18 cellular contexts compared by ENCODE assay signal in genomic region chr15:93049914-93050534, GRCh38. TPM values are rescaled to one million over a fixed set of nuclear protein-coding genes. Genes with fewer than 3 reads are reported as not detected.
DNase-seq lines count a peak whose midpoint lies in the region; ATAC-seq and TF ChIP-seq lines count a peak whose summit lies in the region.
"Had no signal": no experiment of that assay in that cellular context is flagged by ENCODE, and none has a peak within 500 bp of the region (broad histone marks: within the 10 kb centered on the region; RNA-seq: fewer than 3 reads in every experiment).

No MANE protein-coding gene starts in this region.

- no peak for ATAC-seq in activated CD8-positive, alpha-beta T cell treated with anti-CD3 and anti-CD28 coated beads for 36 hours
- ATAC-seq: GM23338, heart right ventricle had no signal

- intact Hi-C loops in activated CD8-positive, alpha-beta T cell treated with anti-CD3 and anti-CD28 coated beads for 36 hours (cut with micrococcal nuclease): no loop called here

- peak overlapping the region in 1 of 2 donors; percentile 22 for H3K4me3 ChIP-seq in stomach smooth muscle (ENCODE audit: low read length in 2 of 2)
- H3K4me3 ChIP-seq: GM23338, heart right ventricle had no signal

- H3K27me3 ChIP-seq in stomach smooth muscle (ENCODE audit: control insufficient read depth in 1 of 2, insufficient read depth in 2 of 2, low read length in 2 of 2): no peaks in the 10 kb centered on the region
- H3K27me3 ChIP-seq: heart right ventricle had no signal

- TF ChIP-seq CTCF in activated CD8-positive, alpha-beta T cell treated with anti-CD3 and anti-CD28 coated beads for 36 hours (IDR thresholded peaks at IDR 0.05): no peak

- peak overlapping the region; percentile 73 for H3K27ac ChIP-seq in stomach smooth muscle (ENCODE audit: low read length)
- H3K27ac ChIP-seq: heart right ventricle had no signal

- DNase-seq in NCI-H2196 (lab: John Stamatoyannopoulos, UW; ENCODE audit: unreplicated experiment) (peak; percentile 5), NCI-H2196 treated with DMSO at 0.1 percent for 48 hours (lab: John Stamatoyannopoulos, UW; ENCODE audit: unreplicated experiment) (no peak), NCI-H69 (lab: John Stamatoyannopoulos, UW) (peak; percentile 85), immature natural killer cell (peak; percentile 72 to 78 (median 76)), A172 (ENCODE audit: low spot score) (no peak), GDM1 (lab: John Stamatoyannopoulos, UW) (no peak)
- DNase-seq in activated CD8-positive, alpha-beta T cell treated with anti-CD3 and anti-CD28 coated beads for 36 hours: no peak
- DNase-seq: activated CD4-positive, alpha-beta T cell treated with anti-CD3 and anti-CD28 coated beads, Interleukin-2, amount 10 ng/mL, durations not matched to agents 24 days and 14 days; activated CD8-positive, alpha-beta memory T cell treated with anti-CD3 and anti-CD28 coated beads, Interleukin-2, amount 50 U/mL, for 48 hours; activated naive CD4-positive, alpha-beta T cell treated with Interleukin-2 at 50 U/mL for 16 hours; effector memory CD4-positive, alpha-beta T cell; EL; heart right ventricle; NCI-H1694 had no signal

- H3K27ac Mint-ChIP-seq in immature natural killer cell: peak overlapping the region; percentile 65 to 91 (median 84)
- H3K27ac Mint-ChIP-seq in activated CD8-positive, alpha-beta T cell treated with anti-CD3 and anti-CD28 coated beads for 36 hours: no peak overlapping the region
- H3K27ac Mint-ChIP-seq: activated CD4-positive, alpha-beta T cell treated with anti-CD3 and anti-CD28 coated beads, Interleukin-2, amount 10 ng/mL, durations not matched to agents 24 days and 14 days; GM23338 had no signal

- peaks cover 0 to 6% (median 4%) of the 10 kb centered on the region in 6 donors for H3K9me3 Mint-ChIP-seq in immature natural killer cell
- peaks cover 6% of the 10 kb centered on the region for H3K9me3 Mint-ChIP-seq in activated CD8-positive, alpha-beta T cell treated with anti-CD3 and anti-CD28 coated beads for 36 hours

- peaks cover 49 to 51% of the 10 kb centered on the region in 2 donors for H3K4me1 Mint-ChIP-seq in immature natural killer cell
- H3K4me1 Mint-ChIP-seq in activated CD8-positive, alpha-beta T cell treated with anti-CD3 and anti-CD28 coated beads for 36 hours (ENCODE audit: low read depth): peaks cover 18% of the 10 kb centered on the region
- H3K4me1 Mint-ChIP-seq: GM23338 had no signal

- CTCF ChIA-PET in activated CD8-positive, alpha-beta T cell treated with anti-CD3 and anti-CD28 coated beads for 36 hours (lab: Charles Lee): interaction anchor here (1.2 to 1.6 kb wide), 2 partner anchors 14 to 20 kb away, joined by 3 read pairs; no protein-coding TSS in a partner anchor

- peaks cover 52 to 70% of the 10 kb centered on the region in 2 donors for H3K36me3 ChIP-seq in stomach smooth muscle (ENCODE audit: control insufficient read depth in 2 of 2, insufficient read depth in 2 of 2, low read length in 2 of 2)

- POLR2A ChIA-PET in activated CD8-positive, alpha-beta T cell treated with anti-CD3 and anti-CD28 coated beads for 36 hours (lab: Charles Lee): no interaction called here

- H3K27me3 Mint-ChIP-seq in immature natural killer cell (ENCODE audit: low read depth in 3 of 3): peaks cover 2 to 11% (median 10%) of the 10 kb centered on the region in 3 donors
- H3K27me3 Mint-ChIP-seq in activated CD8-positive, alpha-beta T cell treated with anti-CD3 and anti-CD28 coated beads for 36 hours: no peaks in the 10 kb centered on the region

- H3K36me3 Mint-ChIP-seq in immature natural killer cell: peaks cover 4 to 12% (median 4%) of the 10 kb centered on the region in 3 donors
- H3K36me3 Mint-ChIP-seq in activated CD8-positive, alpha-beta T cell treated with anti-CD3 and anti-CD28 coated beads for 36 hours (ENCODE audit: low read depth): no peaks in the 10 kb centered on the region

- peaks cover 0 to 6% of the 10 kb centered on the region in 2 donors for H3K9me3 ChIP-seq in stomach smooth muscle (ENCODE audit: control insufficient read depth in 2 of 2, low read length in 2 of 2)

- no peak overlapping the region for H3K9ac ChIP-seq in stomach smooth muscle (ENCODE audit: low read length in 2 of 2)

- H3K4me3 Mint-ChIP-seq in immature natural killer cell: peak overlapping the region; percentile 12 to 59 (median 41)
- no peak overlapping the region for H3K4me3 Mint-ChIP-seq in activated CD8-positive, alpha-beta T cell treated with anti-CD3 and anti-CD28 coated beads for 36 hours
- H3K4me3 Mint-ChIP-seq: activated CD4-positive, alpha-beta T cell treated with anti-CD3 and anti-CD28 coated beads, Interleukin-2, amount 10 ng/mL, durations not matched to agents 24 days and 14 days; GM23338; nephron had no signal

- peaks cover 81% of the 10 kb centered on the region for H3K4me1 ChIP-seq in stomach smooth muscle (ENCODE audit: control insufficient read depth, insufficient read depth, low read length)

RNA-seq across cellular contexts. Expression of gene RGMA, which starts 39.0 kb away (rescaled TPM):
- polyA plus RNA-seq in immature natural killer cell: not detected
- total RNA-seq in A172 (2014; rRNA removed; shearing (Covaris generic)): 0.05 and 0.90 TPM in 2 replicates
- total RNA-seq in activated CD8-positive, alpha-beta T cell treated with anti-CD3 and anti-CD28 coated beads for 36 hours: not detected
- total RNA-seq: pulmonary artery endothelial cell had no signal

Comparison
In these comparisons a context has a peak if more than half of its experiments do, and no peak if none do; other contexts are left out.
1. DNase-seq: peak in NCI-H2196 (single experiment), NCI-H69 (single experiment) and immature natural killer cell (3 of 3); none in NCI-H2196 treated with DMSO at 0.1 percent for 48 hours (single experiment), A172 (single experiment), GDM1 (single experiment) and activated CD8-positive, alpha-beta T cell treated with anti-CD3 and anti-CD28 coated beads for 36 hours (single experiment).